ENCODE assay signal across 14 cellular contexts in the genomic region with DNA sequence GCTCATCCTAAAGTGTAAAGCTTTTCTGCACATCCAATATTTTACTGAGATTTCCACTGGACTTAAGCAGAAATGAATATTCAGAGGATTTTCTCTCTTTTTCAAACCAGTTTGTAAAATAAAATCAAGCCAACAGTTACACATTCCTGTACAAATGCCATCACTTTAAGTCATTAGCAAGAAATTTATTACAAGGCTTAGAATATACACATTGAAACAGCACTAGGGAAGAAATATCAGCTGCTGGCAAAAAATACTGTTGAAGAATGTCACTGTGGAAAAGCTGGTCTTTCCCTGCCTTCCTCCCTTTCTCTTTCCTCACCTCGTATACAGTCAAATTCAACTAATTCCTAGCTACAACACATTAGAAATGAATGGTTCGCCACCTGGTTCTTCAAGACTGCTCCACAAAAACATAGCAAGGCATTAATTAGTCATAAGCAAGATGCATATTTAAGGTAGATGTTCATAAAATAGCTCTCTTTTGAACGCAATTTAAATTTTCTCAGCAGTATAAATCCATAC.
"Had no signal": no experiment of that assay in that cellular context is flagged by ENCODE, and none has a peak within 500 bp of the region (broad histone marks: within the 10 kb centered on the region; RNA-seq: fewer than 3 reads in every experiment).

No MANE protein-coding gene starts in this region.

- H3K27me3 ChIP-seq: SJSA1, tibial nerve had no signal

- H3K27ac ChIP-seq: tibial nerve, VCaP had no signal

- H3K9me3 ChIP-seq: SJSA1, tibial nerve had no signal

- DNase-seq: activated CD4-positive, alpha-beta T cell treated with anti-CD3 and anti-CD28 coated beads for 4 hours; activated CD8-positive, alpha-beta memory T cell treated with anti-CD3 and anti-CD28 coated beads, Interleukin-2, amount 50 U/mL, for 48 hours; activated CD8-positive, alpha-beta T cell treated with anti-CD3 and anti-CD28 coated beads, Interleukin-2, amount 10 ng/mL, durations not matched to agents 7 days and 5 days; activated naive CD4-positive, alpha-beta T cell treated with Interleukin-2 at 50 U/mL for 16 hours; effector memory CD8-positive, alpha-beta T cell; erythroblast; foreskin fibroblast; stimulated activated CD4-positive, alpha-beta T cell treated with anti-CD3 and anti-CD28 coated beads, Interleukin-15, amount 100 ng/mL, for 24 hours; stimulated activated CD4-positive, alpha-beta T cell treated with anti-CD3 and anti-CD28 coated beads, Interleukin-4, amount 100 ng/mL, for 24 hours; stimulated activated naive CD8-positive, alpha-beta T cell treated with anti-CD3 and anti-CD28 coated beads, Interleukin-15, amount 100 ng/mL, for 72 hours; T-helper 9 cell had no signal

- ATAC-seq: activated CD8-positive, alpha-beta T cell treated with anti-CD3 and anti-CD28 coated beads, Interleukin-2, amount 10 ng/mL, durations not matched to agents 7 days and 5 days; effector memory CD8-positive, alpha-beta T cell; stimulated activated naive CD8-positive, alpha-beta T cell treated with anti-CD3 and anti-CD28 coated beads, Interleukin-15, amount 100 ng/mL, for 72 hours had no signal

- H3K36me3 ChIP-seq: SJSA1, tibial nerve had no signal

- H3K4me3 ChIP-seq: SJSA1, tibial nerve had no signal
